In genomic region chr20:25675161-25675560, GRCh38 we compare ENCODE assay signal across 19 cellular contexts.
"Had no signal": no experiment of that assay in that cellular context is flagged by ENCODE, and none has a peak within 500 bp of the region (broad histone marks: within the 10 kb centered on the region; RNA-seq: fewer than 3 reads in every experiment).

No MANE protein-coding gene starts in this region.

- H3K4me3 ChIP-seq: dorsolateral prefrontal cortex, esophagus squamous epithelium, gastroesophageal sphincter, lung, mucosa of descending colon, ovary, smooth muscle cell had no signal

- H3K4me1 Mint-ChIP-seq: neural crest cell had no signal

- H3K4me3 Mint-ChIP-seq: natural killer cell, neural crest cell had no signal

- ATAC-seq: gastroesophageal sphincter, left ventricle myocardium superior, mucosa of descending colon, natural killer cell, right cardiac atrium had no signal

- H3K9me3 Mint-ChIP-seq: natural killer cell, neural crest cell had no signal

- H3K27ac Mint-ChIP-seq: natural killer cell had no signal

- DNase-seq: central memory CD4-positive, alpha-beta T cell; cortex of kidney; effector CD8-positive, alpha-beta T cell; esophagus squamous epithelium; glutamatergic neuron; left ventricle myocardium superior; mesendoderm; mucosa of descending colon; natural killer cell; ovary; right cardiac atrium; stimulated activated CD4-positive, alpha-beta T cell treated with anti-CD3 and anti-CD28 coated beads, Interleukin-2, amount 100 ng/mL, for 48 hours; stimulated activated naive CD4-positive, alpha-beta T cell treated with Interleukin-2 at 50 U/mL for 16 hours; trophoblast cell had no signal
